In genomic region chr9:98974106-98974505, GRCh38 we compare ENCODE assay signal across 14 cellular contexts. TPM values are rescaled to one million over a fixed set of nuclear protein-coding genes. Genes with fewer than 3 reads are reported as not detected.
A peak's percentile ranks its signal among the peaks of the same experiment; 100 is the strongest.
DNase-seq lines count a peak whose midpoint lies in the region; ATAC-seq, FAIRE-seq and TF ChIP-seq lines count a peak whose summit lies in the region.
"Had no signal": no experiment of that assay in that cellular context is flagged by ENCODE, and none has a peak within 500 bp of the region (broad histone marks: within the 10 kb centered on the region; RNA-seq: fewer than 3 reads in every experiment).

No MANE protein-coding gene starts in this region.

- DNase-seq in left ventricle myocardium inferior (no peak), Right ventricle myocardium inferior (ENCODE audit: missing footprints) (no peak), right atrium auricular region (ENCODE audit: low spot score) (no peak), urothelium cell line (ENCODE audit: low spot score) (no peak), GM10266 (ENCODE audit: extremely low spot score) (no peak)
- DNase-seq: Calu3; CD4-positive, CD25-positive, alpha-beta regulatory T cell; MG63 had no signal

- H3K9me3 ChIP-seq in left ventricle myocardium inferior (replicated peaks): no peaks in the 10 kb centered on the region
- no peaks in the 10 kb centered on the region for H3K9me3 ChIP-seq in right atrium auricular region
- H3K9me3 ChIP-seq in stomach smooth muscle (ENCODE audit: control insufficient read depth in 2 of 2, low read length in 2 of 2): no peaks in the 10 kb centered on the region
- H3K9me3 ChIP-seq: MG63 had no signal

- peak overlapping the region; percentile 58 for H3K4me3 ChIP-seq in left ventricle myocardium inferior
- H3K4me3 ChIP-seq in right atrium auricular region: no peak overlapping the region
- peak overlapping the region in 1 of 2 donors; percentile 73 for H3K4me3 ChIP-seq in stomach smooth muscle (ENCODE audit: low read length in 2 of 2)
- H3K4me3 ChIP-seq: GM23338, MG63 had no signal

- H3K9ac ChIP-seq in stomach smooth muscle (ENCODE audit: low read length in 2 of 2): peak overlapping the region; percentile 24 to 47

- H3K27ac ChIP-seq in left ventricle myocardium inferior (replicated peaks) (peak overlapping the region; percentile 86), right atrium auricular region (peak overlapping the region; percentile 73 to 76), stomach smooth muscle (ENCODE audit: low read length) (peak overlapping the region; percentile 81)
- H3K27ac ChIP-seq: RWPE1 had no signal

- TF ChIP-seq CTCF in left ventricle myocardium inferior (IDR thresholded peaks at IDR 0.05; ENCODE audit: borderline replicate concordance) (no peak), right atrium auricular region (IDR thresholded peaks at IDR 0.05) (no peak), GM10266 (IDR thresholded peaks at IDR 0.05; ENCODE audit: control insufficient read depth, insufficient read depth, low read depth, missing control alignments) (no peak)

- intact Hi-C loops in left ventricle myocardium inferior (cut with micrococcal nuclease) (loop anchor here (10.0 kb wide), 1 partner anchor 109 kb away; no protein-coding TSS in a partner anchor), Right ventricle myocardium inferior (cut with DNase I) (loop anchor here (2.0 to 10.0 kb wide), 3 partner anchors 69 to 171 kb away; no protein-coding TSS in a partner anchor)

- H3K36me3 ChIP-seq in left ventricle myocardium inferior (no peaks in the 10 kb centered on the region), right atrium auricular region (no peaks in the 10 kb centered on the region), stomach smooth muscle (ENCODE audit: control insufficient read depth in 2 of 2, insufficient read depth in 2 of 2, low read length in 2 of 2) (no peaks in the 10 kb centered on the region)
- H3K36me3 ChIP-seq: MG63 had no signal

- ATAC-seq in Right ventricle myocardium inferior (no peak), HG03439 (IDR thresholded peaks at IDR 0.05; ENCODE audit: unreplicated experiment) (no peak)

- no peaks in the 10 kb centered on the region for H3K27me3 ChIP-seq in left ventricle myocardium inferior (ENCODE audit: low read depth)
- H3K27me3 ChIP-seq in right atrium auricular region: no peaks in the 10 kb centered on the region
- H3K27me3 ChIP-seq in stomach smooth muscle (ENCODE audit: control insufficient read depth in 1 of 2, insufficient read depth in 2 of 2, low read length in 2 of 2): no peaks in the 10 kb centered on the region
- H3K27me3 ChIP-seq: MG63 had no signal

- FAIRE-seq in urothelium cell line (lab: Jason Lieb, UNC): no peak
- FAIRE-seq: G401.6, GM19239 had no signal

- H3K4me1 ChIP-seq in left ventricle myocardium inferior: peaks cover 97% of the 10 kb centered on the region
- peaks cover 0 to 84% of the 10 kb centered on the region in 2 donors for H3K4me1 ChIP-seq in right atrium auricular region
- H3K4me1 ChIP-seq in stomach smooth muscle (ENCODE audit: control insufficient read depth, insufficient read depth, low read length): peaks cover 90% of the 10 kb centered on the region

RNA-seq across cellular contexts. Expression of gene COL15A1, which starts 30.4 kb away (rescaled TPM):
- total RNA-seq in left ventricle myocardium inferior (45.4 TPM), Right ventricle myocardium inferior (58.3 TPM), right atrium auricular region (10 to 100 TPM; 22.4 to 38.2 TPM)
- total RNA-seq: Calu3; CD4-positive, CD25-positive, alpha-beta regulatory T cell had no signal
